In genomic region chr1:37755951-37756350, GRCh38 we compare ENCODE assay signal across 1 cellular context.
TF ChIP-seq lines count a peak whose summit lies in the region.

No MANE protein-coding gene starts in this region.

TF ChIP-seq in K562, 482 proteins besides CTCF, POLR2A, EP300 and RAD21:
- TF ChIP-seq CEBPB (tag; IDR thresholded peaks at IDR 0.05): peak; percentile 47; the same call in 1 of the 2 replicates
- no peak for TF ChIP-seq IFI16 (CRISPR knock-in tag; IDR thresholded peaks at IDR 0.05)
